Comparison of ENCODE assay signal across 2 cellular contexts in the genomic region with DNA sequence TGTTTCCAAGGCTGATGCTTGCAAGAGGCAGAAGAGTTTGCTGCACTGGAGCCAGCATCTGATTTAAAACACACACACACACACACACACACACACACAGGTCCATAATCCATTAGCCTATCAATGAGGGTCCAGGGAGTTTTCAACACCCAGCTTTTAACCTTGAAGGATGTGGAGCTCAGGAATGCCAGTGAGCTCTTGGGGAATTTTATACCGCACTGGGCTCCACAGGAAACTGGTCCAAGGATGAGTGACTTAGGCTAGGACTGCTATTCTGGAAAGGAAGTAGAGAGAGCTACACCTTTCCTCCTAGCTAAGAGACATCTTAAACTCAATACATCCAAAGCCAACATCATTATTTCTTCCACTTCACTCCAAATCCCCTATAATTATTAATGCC.
TF ChIP-seq lines count a peak whose summit lies in the region.

No MANE protein-coding gene starts in this region.

TF ChIP-seq in HEK293, 187 proteins besides CTCF, POLR2A, EP300 and RAD21 (continued from another document):
- TF ChIP-seq ZNF26 (tag by site-specific recombination; IDR thresholded peaks at IDR 0.05) (no peak), MYNN (tag by site-specific recombination; IDR thresholded peaks at IDR 0.05; ENCODE audit: borderline replicate concordance) (peak; percentile 46; the same call in 1 of the 2 replicates), SCRT1 (tag by site-specific recombination; IDR thresholded peaks at IDR 0.05; ENCODE audit: borderline replicate concordance) (no peak), ZNF548 (tag by site-specific recombination; IDR thresholded peaks at IDR 0.05) (no peak), ZNF777 (tag by site-specific recombination; IDR thresholded peaks at IDR 0.05; ENCODE audit: borderline replicate concordance) (no peak), ZNF23 (tag by site-specific recombination; IDR thresholded peaks at IDR 0.05; ENCODE audit: borderline replicate concordance) (no peak)
- TF ChIP-seq, protein P1, sequence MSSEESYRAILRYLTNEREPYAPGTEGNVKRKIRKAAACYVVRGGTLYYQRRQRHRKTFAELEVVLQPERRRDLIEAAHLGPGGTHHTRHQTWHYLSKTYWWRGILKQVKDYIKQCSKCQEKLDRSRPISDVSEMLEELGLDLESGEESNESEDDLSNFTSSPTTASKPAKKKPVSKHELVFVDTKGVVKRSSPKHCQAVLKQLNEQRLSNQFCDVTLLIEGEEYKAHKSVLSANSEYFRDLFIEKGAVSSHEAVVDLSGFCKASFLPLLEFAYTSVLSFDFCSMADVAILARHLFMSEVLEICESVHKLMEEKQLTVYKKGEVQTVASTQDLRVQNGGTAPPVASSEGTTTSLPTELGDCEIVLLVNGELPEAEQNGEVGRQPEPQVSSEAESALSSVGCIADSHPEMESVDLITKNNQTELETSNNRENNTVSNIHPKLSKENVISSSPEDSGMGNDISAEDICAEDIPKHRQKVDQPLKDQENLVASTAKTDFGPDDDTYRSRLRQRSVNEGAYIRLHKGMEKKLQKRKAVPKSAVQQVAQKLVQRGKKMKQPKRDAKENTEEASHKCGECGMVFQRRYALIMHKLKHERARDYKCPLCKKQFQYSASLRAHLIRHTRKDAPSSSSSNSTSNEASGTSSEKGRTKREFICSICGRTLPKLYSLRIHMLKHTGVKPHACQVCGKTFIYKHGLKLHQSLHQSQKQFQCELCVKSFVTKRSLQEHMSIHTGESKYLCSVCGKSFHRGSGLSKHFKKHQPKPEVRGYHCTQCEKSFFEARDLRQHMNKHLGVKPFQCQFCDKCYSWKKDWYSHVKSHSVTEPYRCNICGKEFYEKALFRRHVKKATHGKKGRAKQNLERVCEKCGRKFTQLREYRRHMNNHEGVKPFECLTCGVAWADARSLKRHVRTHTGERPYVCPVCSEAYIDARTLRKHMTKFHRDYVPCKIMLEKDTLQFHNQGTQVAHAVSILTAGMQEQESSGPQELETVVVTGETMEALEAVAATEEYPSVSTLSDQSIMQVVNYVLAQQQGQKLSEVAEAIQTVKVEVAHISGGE (tag by site-specific recombination; conservative IDR thresholded peaks at IDR 0.05; ENCODE audit: low read depth) = no peak
- TF ChIP-seq, protein P2, sequence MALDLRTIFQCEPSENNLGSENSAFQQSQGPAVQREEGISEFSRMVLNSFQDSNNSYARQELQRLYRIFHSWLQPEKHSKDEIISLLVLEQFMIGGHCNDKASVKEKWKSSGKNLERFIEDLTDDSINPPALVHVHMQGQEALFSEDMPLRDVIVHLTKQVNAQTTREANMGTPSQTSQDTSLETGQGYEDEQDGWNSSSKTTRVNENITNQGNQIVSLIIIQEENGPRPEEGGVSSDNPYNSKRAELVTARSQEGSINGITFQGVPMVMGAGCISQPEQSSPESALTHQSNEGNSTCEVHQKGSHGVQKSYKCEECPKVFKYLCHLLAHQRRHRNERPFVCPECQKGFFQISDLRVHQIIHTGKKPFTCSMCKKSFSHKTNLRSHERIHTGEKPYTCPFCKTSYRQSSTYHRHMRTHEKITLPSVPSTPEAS (tag by site-specific recombination; IDR thresholded peaks at IDR 0.05) = peak; percentile 46

TF ChIP-seq in GM12878, 131 proteins besides CTCF, POLR2A, EP300 and RAD21 (continued from another document):
- TF ChIP-seq, protein P1 (CRISPR knock-in tag; IDR thresholded peaks at IDR 0.05) = no peak
- TF ChIP-seq ZSCAN29 (IDR thresholded peaks at IDR 0.05) (no peak), CREB1 (IDR thresholded peaks at IDR 0.05; ENCODE audit: low read depth) (no peak), IRF4 (IDR thresholded peaks at IDR 0.05; ENCODE audit: low read depth, low read length) (no peak), MYC (IDR thresholded peaks at IDR 0.05; ENCODE audit: insufficient read depth, insufficient read length, insufficient replicate concordance, low read length, severe bottlenecking) (no peak), SIN3A (IDR thresholded peaks at IDR 0.05; ENCODE audit: low read depth, low read length) (no peak), MTA3 (IDR thresholded peaks at IDR 0.05; ENCODE audit: borderline replicate concordance, low read length) (no peak), FOS (IDR thresholded peaks at IDR 0.05; ENCODE audit: borderline replicate concordance, extremely low read depth, insufficient read length) (no peak), YY1 (IDR thresholded peaks at IDR 0.05; ENCODE audit: low read depth, low read length) (no peak), EZH2 (IDR thresholded peaks at IDR 0.05; ENCODE audit: borderline replicate concordance, control insufficient read depth, low read depth, low read length) (no peak), BMI1 (IDR thresholded peaks at IDR 0.05; ENCODE audit: borderline replicate concordance) (no peak), SMAD5 (IDR thresholded peaks at IDR 0.05; ENCODE audit: low read depth) (no peak)
- TF ChIP-seq, protein P3, sequence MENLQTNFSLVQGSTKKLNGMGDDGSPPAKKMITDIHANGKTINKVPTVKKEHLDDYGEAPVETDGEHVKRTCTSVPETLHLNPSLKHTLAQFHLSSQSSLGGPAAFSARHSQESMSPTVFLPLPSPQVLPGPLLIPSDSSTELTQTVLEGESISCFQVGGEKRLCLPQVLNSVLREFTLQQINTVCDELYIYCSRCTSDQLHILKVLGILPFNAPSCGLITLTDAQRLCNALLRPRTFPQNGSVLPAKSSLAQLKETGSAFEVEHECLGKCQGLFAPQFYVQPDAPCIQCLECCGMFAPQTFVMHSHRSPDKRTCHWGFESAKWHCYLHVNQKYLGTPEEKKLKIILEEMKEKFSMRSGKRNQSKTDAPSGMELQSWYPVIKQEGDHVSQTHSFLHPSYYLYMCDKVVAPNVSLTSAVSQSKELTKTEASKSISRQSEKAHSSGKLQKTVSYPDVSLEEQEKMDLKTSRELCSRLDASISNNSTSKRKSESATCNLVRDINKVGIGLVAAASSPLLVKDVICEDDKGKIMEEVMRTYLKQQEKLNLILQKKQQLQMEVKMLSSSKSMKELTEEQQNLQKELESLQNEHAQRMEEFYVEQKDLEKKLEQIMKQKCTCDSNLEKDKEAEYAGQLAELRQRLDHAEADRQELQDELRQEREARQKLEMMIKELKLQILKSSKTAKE (IDR thresholded peaks at IDR 0.05; ENCODE audit: low read depth, poor library complexity, severe bottlenecking) = no peak
